ENCODE assay signal across 2 cellular contexts in the genomic region with DNA sequence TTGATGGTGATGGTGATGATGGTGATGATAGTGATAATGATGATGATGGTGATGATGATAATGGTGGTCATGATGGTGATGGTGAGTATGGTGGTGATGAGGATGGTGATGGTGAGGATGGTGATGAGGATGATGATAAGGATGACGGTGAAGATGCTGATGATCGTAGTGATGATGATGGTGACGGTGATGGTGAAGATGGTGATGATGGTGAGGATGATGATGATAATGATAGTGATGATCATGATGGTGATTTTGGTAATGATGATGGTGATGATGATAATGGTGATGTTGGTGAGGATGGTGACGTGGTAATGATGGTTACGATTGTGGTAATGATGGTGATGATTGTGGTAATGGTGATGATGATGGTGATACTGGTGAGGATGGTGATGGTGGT.
TF ChIP-seq lines count a peak whose summit lies in the region.

No MANE protein-coding gene starts in this region.

TF ChIP-seq in HEK293, 187 proteins besides CTCF, POLR2A, EP300 and RAD21 (continued from another document):
- TF ChIP-seq ZNF555 (tag by site-specific recombination; conservative IDR thresholded peaks at IDR 0.05) = no peak
- TF ChIP-seq, protein P1, sequence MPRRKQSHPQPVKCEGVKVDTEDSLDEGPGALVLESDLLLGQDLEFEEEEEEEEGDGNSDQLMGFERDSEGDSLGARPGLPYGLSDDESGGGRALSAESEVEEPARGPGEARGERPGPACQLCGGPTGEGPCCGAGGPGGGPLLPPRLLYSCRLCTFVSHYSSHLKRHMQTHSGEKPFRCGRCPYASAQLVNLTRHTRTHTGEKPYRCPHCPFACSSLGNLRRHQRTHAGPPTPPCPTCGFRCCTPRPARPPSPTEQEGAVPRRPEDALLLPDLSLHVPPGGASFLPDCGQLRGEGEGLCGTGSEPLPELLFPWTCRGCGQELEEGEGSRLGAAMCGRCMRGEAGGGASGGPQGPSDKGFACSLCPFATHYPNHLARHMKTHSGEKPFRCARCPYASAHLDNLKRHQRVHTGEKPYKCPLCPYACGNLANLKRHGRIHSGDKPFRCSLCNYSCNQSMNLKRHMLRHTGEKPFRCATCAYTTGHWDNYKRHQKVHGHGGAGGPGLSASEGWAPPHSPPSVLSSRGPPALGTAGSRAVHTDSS (tag by site-specific recombination; IDR thresholded peaks at IDR 0.05) = peak; percentile 99

TF ChIP-seq in GM12878, 131 proteins besides CTCF, POLR2A, EP300 and RAD21 (continued from another document):
- TF ChIP-seq, protein P2, sequence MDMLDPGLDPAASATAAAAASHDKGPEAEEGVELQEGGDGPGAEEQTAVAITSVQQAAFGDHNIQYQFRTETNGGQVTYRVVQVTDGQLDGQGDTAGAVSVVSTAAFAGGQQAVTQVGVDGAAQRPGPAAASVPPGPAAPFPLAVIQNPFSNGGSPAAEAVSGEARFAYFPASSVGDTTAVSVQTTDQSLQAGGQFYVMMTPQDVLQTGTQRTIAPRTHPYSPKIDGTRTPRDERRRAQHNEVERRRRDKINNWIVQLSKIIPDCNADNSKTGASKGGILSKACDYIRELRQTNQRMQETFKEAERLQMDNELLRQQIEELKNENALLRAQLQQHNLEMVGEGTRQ (IDR thresholded peaks at IDR 0.05; ENCODE audit: borderline replicate concordance, low read depth, low read length) = no peak
- TF ChIP-seq RUNX3 (IDR thresholded peaks at IDR 0.05; ENCODE audit: low read length) (no peak), HDAC6 (IDR thresholded peaks at IDR 0.05; ENCODE audit: unreplicated experiment) (no peak)
